ENCODE assay signal across 8 cellular contexts in the genomic region with DNA sequence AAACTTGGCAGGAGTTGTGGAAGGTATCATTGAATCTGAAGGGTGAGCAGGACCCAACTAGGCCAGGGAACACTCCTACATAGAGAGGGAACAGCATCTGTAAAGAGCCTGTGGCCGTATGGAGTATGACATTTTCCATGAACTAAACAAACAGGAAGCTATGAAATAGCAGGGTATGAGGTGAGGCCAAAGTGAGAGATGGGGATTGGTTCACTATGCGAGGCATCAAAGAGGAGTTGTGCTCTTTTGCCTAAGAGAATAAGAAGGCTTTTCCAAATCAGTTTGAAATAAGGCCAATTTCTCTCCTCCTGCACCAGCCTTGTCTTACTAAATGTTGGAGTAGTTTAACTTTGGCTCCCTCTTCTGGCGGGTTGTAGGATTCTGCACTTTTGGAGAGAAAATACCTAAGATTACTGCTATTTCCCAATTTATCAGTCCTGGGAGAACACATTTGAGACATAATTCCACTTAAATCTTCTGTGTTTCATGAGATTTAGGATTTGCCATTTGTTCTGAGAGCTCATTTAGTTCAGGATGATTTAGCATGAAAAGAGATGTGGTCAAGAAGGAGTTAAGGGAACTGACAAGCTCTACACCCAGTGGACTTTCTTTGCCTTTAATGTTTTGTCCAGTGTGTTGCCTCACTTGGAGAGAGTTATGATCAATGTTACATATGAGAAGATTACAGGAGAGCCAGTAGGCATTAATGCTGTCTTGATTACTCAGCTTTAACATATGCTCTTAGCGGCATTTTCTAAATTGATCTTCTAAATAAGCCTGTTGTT. TPM values are rescaled to one million over a fixed set of nuclear protein-coding genes. Genes with fewer than 3 reads are reported as not detected.
DNase-seq lines count a peak whose midpoint lies in the region; ATAC-seq and TF ChIP-seq lines count a peak whose summit lies in the region.

No MANE protein-coding gene starts in this region.

- no peaks in the 10 kb centered on the region for H3K79me2 ChIP-seq in SK-N-SH (ENCODE audit: insufficient read depth)

- H3K4me3 ChIP-seq in SK-N-SH (ENCODE audit: low read depth in 2 of 2, low read length in 1 of 2) (no peak overlapping the region), astrocyte of the spinal cord (ENCODE audit: low read depth, low read length) (no peak overlapping the region)

- WGBS in SK-N-SH (ENCODE audit: low lambda C conversion rate): 53% methylated on average over 4 of the region's 4 CpGs

- peak overlapping the region in 1 of 2 experiments; percentile 50; a peak in 2 of 4 replicates for H3K27ac ChIP-seq in SK-N-SH (ENCODE audit: low read depth in 2 of 2, low read length in 1 of 2)

- H3K36me3 ChIP-seq in SK-N-SH (replicated peaks in 1 of 2; ENCODE audit: control insufficient read depth in 1 of 2, insufficient read depth in 2 of 2, low read length in 1 of 2): peaks cover 10 to 27% of the 10 kb centered on the region in 2 experiments

- no peaks in the 10 kb centered on the region for H3K9me2 ChIP-seq in SK-N-SH

- H3K4me1 ChIP-seq in SK-N-SH (ENCODE audit: control insufficient read depth in 1 of 2, insufficient read depth in 2 of 2, low read depth in 1 of 2, low read length in 1 of 2): peaks cover 0 to 8% of the 10 kb centered on the region in 2 experiments; a peak in 1 of 4 replicates

- no peaks in the 10 kb centered on the region for H3K9me3 ChIP-seq in SK-N-SH

- in situ Hi-C loops in astrocyte of the spinal cord (cut with HindIII; ENCODE audit: low sequenced_read_pairs): no loop called here

- no peak for TF ChIP-seq EP300 in SK-N-SH (IDR thresholded peaks at IDR 0.05; ENCODE audit: borderline replicate concordance in 1 of 2, low read depth in 1 of 2, low read length in 1 of 2)

- no peaks in the 10 kb centered on the region for H3F3A ChIP-seq in SK-N-SH (replicated peaks; ENCODE audit: insufficient read depth)

- POLR2A ChIA-PET in SK-N-SH (lab: Yijun Ruan, JAX): interaction anchor here (0.6 to 2.1 kb wide), 3 partner anchors 55 to 471 kb away, joined by 6 to 11 read pairs (median 9); partner anchors contain the start of gene TNRC6C

- no peak overlapping the region for H3K4me2 ChIP-seq in SK-N-SH

- H3K9ac ChIP-seq in SK-N-SH: no peak overlapping the region

- TF ChIP-seq RAD21 in SK-N-SH (IDR thresholded peaks at IDR 0.05; ENCODE audit: low read length): peak; percentile 97

- no peaks in the 10 kb centered on the region for H3K27me3 ChIP-seq in SK-N-SH (ENCODE audit: insufficient read depth)

- CTCF ChIA-PET in SK-N-SH (lab: Yijun Ruan, JAX): interaction anchor here (0.6 to 11.1 kb wide), 123 partner anchors 10 to 682 kb away, joined by 3 to 246 read pairs (median 5); partner anchors contain the start of gene TNRC6C

- no peak overlapping the region for H2AFZ ChIP-seq in SK-N-SH (ENCODE audit: low read depth)

- peak; percentile 60 for DNase-seq in GM04504 (ENCODE audit: low read depth)
- peak; percentile 81 for DNase-seq in NAMALWA (ENCODE audit: low spot score)
- DNase-seq in SK-N-SH: peak; percentile 71
- DNase-seq in astrocyte of the spinal cord (ENCODE audit: low read depth, low spot score): peak; percentile 78
- DNase-seq in iPS DF 4.7 (ENCODE audit: extremely low read depth, low spot score): peak; percentile 28
- peak; percentile 17 for DNase-seq in stimulated activated CD4-positive, alpha-beta T cell treated with anti-CD3 and anti-CD28 coated beads, Interleukin-12 subunit alpha, Interleukin-12 subunit beta, amount 100 ng/mL, for 4 hours

- ATAC-seq in GM18861 (IDR thresholded peaks at IDR 0.05; ENCODE audit: unreplicated experiment) (no peak), HG03565 (IDR thresholded peaks at IDR 0.05; ENCODE audit: unreplicated experiment) (no peak)

- TF ChIP-seq CTCF in SK-N-SH (IDR thresholded peaks at IDR 0.05): peak; percentile 99
- TF ChIP-seq CTCF in astrocyte of the spinal cord (IDR thresholded peaks at IDR 0.05; ENCODE audit: low read depth, low read length): peak; percentile 80

- H4K20me1 ChIP-seq in SK-N-SH (ENCODE audit: insufficient read depth): no peaks in the 10 kb centered on the region

TF ChIP-seq in SK-N-SH, 30 proteins besides CTCF, POLR2A, EP300 and RAD21:
- TF ChIP-seq SMC3 (IDR thresholded peaks at IDR 0.05; ENCODE audit: low read depth, low read length) (peak; percentile 95), RFX5 (IDR thresholded peaks at IDR 0.05; ENCODE audit: low read length) (peak; percentile 30; the same call in 1 of the 2 replicates), CHD2 (IDR thresholded peaks at IDR 0.05; ENCODE audit: low read length, partially characterized antibody) (peak; percentile 48), TAF1 (IDR thresholded peaks at IDR 0.05; ENCODE audit: borderline replicate concordance, low read depth, low read length) (no peak), FOXJ3 (CRISPR knock-in tag; IDR thresholded peaks at IDR 0.05) (no peak), GABPA (IDR thresholded peaks at IDR 0.05; ENCODE audit: low read depth) (peak; percentile 18; the same call in 1 of the 2 replicates)

RNA-seq across cellular contexts. Expression of gene TNRC6C, which starts 55.4 kb away (rescaled TPM):
- polyA plus RNA-seq in SK-N-SH (2012; rRNA removed): 1.6 and 2.2 TPM in 2 replicates
- polyA plus RNA-seq in SK-N-SH (2012; cell fraction: cytosol; rRNA removed): 1.6 and 1.9 TPM in 2 replicates
- 6.2 and 6.7 TPM in 2 replicates for polyA plus RNA-seq in SK-N-SH (2012; cell fraction: nucleus; rRNA removed)

Comparison
In these comparisons a context has a peak if more than half of its experiments do, and no peak if none do; other contexts are left out.
1. DNase-seq: peak in every context shown above with its lines; median percentile 81 in NAMALWA; 78 in astrocyte of the spinal cord; 71 in SK-N-SH; 60 in GM04504; 28 in iPS DF 4.7; 17 in stimulated activated CD4-positive, alpha-beta T cell treated with anti-CD3 and anti-CD28 coated beads, Interleukin-12 subunit alpha, Interleukin-12 subunit beta, amount 100 ng/mL, for 4 hours.